14 cellular contexts compared by ENCODE assay signal in genomic region chr15:68583936-68584703, GRCh38. TPM values are rescaled to one million over a fixed set of nuclear protein-coding genes. Genes with fewer than 3 reads are reported as not detected.
DNase-seq lines count a peak whose midpoint lies in the region; ATAC-seq and TF ChIP-seq lines count a peak whose summit lies in the region.
"Had no signal": no experiment of that assay in that cellular context is flagged by ENCODE, and none has a peak within 500 bp of the region (broad histone marks: within the 10 kb centered on the region; RNA-seq: fewer than 3 reads in every experiment).

No MANE protein-coding gene starts in this region.

- H3K79me1 ChIP-seq in mesendoderm (ENCODE audit: low read length) = no peaks in the 10 kb centered on the region

- H3K4me1 ChIP-seq in mesendoderm (ENCODE audit: control insufficient read depth, low read depth, low read length) (peaks cover 6% of the 10 kb centered on the region), thyroid gland (peaks cover 4 to 18% of the 10 kb centered on the region in 2 donors), lower lobe of right lung (peaks cover 25% of the 10 kb centered on the region)

- intact Hi-C loops in thyroid gland (cut with DNase I) (no loop called here), lower lobe of right lung (cut with DNase I) (no loop called here)

- no peak overlapping the region for H3K23ac ChIP-seq in mesendoderm (ENCODE audit: low read length)

- TF ChIP-seq POLR2A in thyroid gland (IDR thresholded peaks at IDR 0.05) = no peak

- DNase-seq in NCI-H526 treated with DMSO at 0.1 percent for 48 hours (lab: John Stamatoyannopoulos, UW) = peak; percentile 59
- DNase-seq in mesendoderm = no peak
- peak; percentile 49 to 53 for DNase-seq in thyroid gland
- no peak for DNase-seq in lower lobe of right lung
- DNase-seq in DMS53 treated with DMSO at 0.1 percent for 48 hours (lab: John Stamatoyannopoulos, UW; ENCODE audit: unreplicated experiment) = no peak
- no peak for DNase-seq in putamen (ENCODE audit: low spot score)
- DNase-seq: Calu3; effector CD8-positive, alpha-beta T cell; HCEC 1CT; KBM-7; NCI-H2107; stimulated activated naive CD8-positive, alpha-beta T cell treated with anti-CD3 and anti-CD28 coated beads, Interleukin-15, Interleukin-2, amounts not matched to agents 100 U/mL and 50 U/mL, for 24 hours had no signal

- H3K56ac ChIP-seq in mesendoderm (ENCODE audit: low read length) = peak overlapping the region; percentile 17

- H2BK120ac ChIP-seq in mesendoderm (ENCODE audit: low read depth, low read length) = no peak overlapping the region

- H3K9ac ChIP-seq in mesendoderm (ENCODE audit: low read length) = no peak overlapping the region

- H3K9me3 ChIP-seq in thyroid gland = no peaks in the 10 kb centered on the region
- no peaks in the 10 kb centered on the region for H3K9me3 ChIP-seq in lower lobe of right lung

- no peak overlapping the region for H3K4me3 ChIP-seq in mesendoderm (ENCODE audit: low read length)
- no peak overlapping the region for H3K4me3 ChIP-seq in thyroid gland (replicated peaks in 1 of 3)
- H3K4me3 ChIP-seq in lower lobe of right lung = no peak overlapping the region
- H3K4me3 ChIP-seq: cardiac muscle cell had no signal

- WGBS in mesendoderm (ENCODE audit: extremely low coverage, insufficient coverage, low lambda C conversion rate) = no CpG with 5 or more reads among the region's 12 CpGs
- 95% methylated on average over 9 to 11 of the region's 12 CpGs for WGBS in thyroid gland, 2 donors

- no peak overlapping the region for H4K5ac ChIP-seq in mesendoderm (ENCODE audit: low read length)

- H3K18ac ChIP-seq in mesendoderm (ENCODE audit: low read length) = no peak overlapping the region

- H3K27me3 ChIP-seq in mesendoderm (ENCODE audit: insufficient read depth, low read length, poor library complexity) (no peaks in the 10 kb centered on the region), thyroid gland (no peaks in the 10 kb centered on the region), lower lobe of right lung (ENCODE audit: low read depth) (peaks cover 7% of the 10 kb centered on the region)

- no peaks in the 10 kb centered on the region for H3K79me2 ChIP-seq in mesendoderm (ENCODE audit: control insufficient read depth, insufficient read depth, low read length)

- H3K36me3 ChIP-seq in mesendoderm (ENCODE audit: control insufficient read depth, insufficient read depth, low read length) (no peaks in the 10 kb centered on the region), thyroid gland (no peaks in the 10 kb centered on the region), lower lobe of right lung (no peaks in the 10 kb centered on the region)
- H3K36me3 ChIP-seq: cardiac muscle cell had no signal

- H2AK5ac ChIP-seq in mesendoderm (ENCODE audit: low read length) = no peak overlapping the region

- H4K8ac ChIP-seq in mesendoderm (ENCODE audit: low read depth, low read length) = no peak overlapping the region

- H2BK15ac ChIP-seq in mesendoderm (replicated peaks; ENCODE audit: low read depth) = no peak overlapping the region

- no peak overlapping the region for H2BK5ac ChIP-seq in mesendoderm (ENCODE audit: low read length)

- no peak overlapping the region for H3K4me2 ChIP-seq in mesendoderm (ENCODE audit: low read length)

- no peak overlapping the region for H3K4ac ChIP-seq in mesendoderm (ENCODE audit: low read depth, low read length)

- no peak for TF ChIP-seq CTCF in thyroid gland (IDR thresholded peaks at IDR 0.05)
- no peak for TF ChIP-seq CTCF in lower lobe of right lung (IDR thresholded peaks at IDR 0.05)

- H3K27ac ChIP-seq in cingulate gyrus (ENCODE audit: low read depth, low read length) = peak overlapping the region; percentile 83
- H3K27ac ChIP-seq in mesendoderm (ENCODE audit: low read depth, low read length) = no peak overlapping the region
- peak overlapping the region in 2 of 3 donors; percentile 15 to 24 for H3K27ac ChIP-seq in thyroid gland
- H3K27ac ChIP-seq in lower lobe of right lung = no peak overlapping the region
- H3K27ac ChIP-seq: cardiac muscle cell had no signal

- no peak for ATAC-seq in lower lobe of right lung
- ATAC-seq: stimulated activated naive CD8-positive, alpha-beta T cell treated with anti-CD3 and anti-CD28 coated beads, Interleukin-15, Interleukin-2, amounts not matched to agents 100 U/mL and 50 U/mL, for 24 hours had no signal

RNA-seq across cellular contexts. Expression of gene CORO2B, which starts 5.3 kb away (rescaled TPM):
- polyA plus RNA-seq in mesendoderm (2013, experiment 1 of 2) = 1.9 TPM
- polyA plus RNA-seq in mesendoderm (2013, experiment 2 of 2) = 1.8 TPM
- total RNA-seq in thyroid gland (1 to 10 TPM; 3.1 to 9.6 (median 8.6) TPM), lower lobe of right lung (6.8 TPM)

Comparison
In these comparisons a context has a peak if more than half of its experiments do, and no peak if none do; other contexts are left out.
1. DNase-seq: peak in NCI-H526 treated with DMSO at 0.1 percent for 48 hours (single experiment) and thyroid gland (2 of 2); none in mesendoderm (single experiment), lower lobe of right lung (single experiment), DMS53 treated with DMSO at 0.1 percent for 48 hours (single experiment) and putamen (single experiment).
2. H3K27ac ChIP-seq: peak in cingulate gyrus (single experiment) and thyroid gland (2 of 3); none in mesendoderm (single experiment) and lower lobe of right lung (single experiment).